In genomic region chr19:34500656-34501120, GRCh38 we compare ENCODE assay signal across 16 cellular contexts. TPM values are rescaled to one million over a fixed set of nuclear protein-coding genes. Genes with fewer than 3 reads are reported as not detected.
DNase-seq lines count a peak whose midpoint lies in the region; ATAC-seq and TF ChIP-seq lines count a peak whose summit lies in the region.
"Had no signal": no experiment of that assay in that cellular context is flagged by ENCODE, and none has a peak within 500 bp of the region (broad histone marks: within the 10 kb centered on the region; RNA-seq: fewer than 3 reads in every experiment).

No MANE protein-coding gene starts in this region.

- POLR2A ChIA-PET in WTC11 (lab: Charles Lee): interaction anchor here (0.6 to 2.1 kb wide), 4 partner anchors 10 to 689 kb away, joined by 3 to 11 read pairs (median 4); partner anchors contain the start of gene WTIP
- POLR2A ChIA-PET in naive thymus-derived CD4-positive, alpha-beta T cell (lab: Charles Lee): no interaction called here

- H3K4me3 Mint-ChIP-seq in WTC11: no peak overlapping the region
- H3K4me3 Mint-ChIP-seq in naive thymus-derived CD4-positive, alpha-beta T cell: peak overlapping the region in 4 of 10 donors; percentile 36 to 65 (median 48)
- H3K4me3 Mint-ChIP-seq: activated CD4-positive, alpha-beta memory T cell treated with anti-CD3 and anti-CD28 coated beads for 36 hours had no signal

- 70% methylated on average over 25 of the region's 25 CpGs for WGBS in right cardiac atrium

- peaks cover 12% of the 10 kb centered on the region for H3K4me1 Mint-ChIP-seq in WTC11
- peaks cover 0 to 6% (median 4%) of the 10 kb centered on the region in 7 donors for H3K4me1 Mint-ChIP-seq in naive thymus-derived CD4-positive, alpha-beta T cell

- intact Hi-C loops in cardiac septum (cut with DNase I) (loop anchor here (5.0 kb wide), 2 partner anchors 73 to 212 kb away; partner anchors contain the start of gene UBA2), right cardiac atrium (cut with DNase I) (loop anchor here in 3 of 4 donors (5.0 kb wide), 1 partner anchor 212 kb away; no protein-coding TSS in a partner anchor)
- intact Hi-C loops in naive thymus-derived CD4-positive, alpha-beta T cell (cut with micrococcal nuclease): loop anchor here (1.0 kb wide), 1 partner anchor 212 kb away; no protein-coding TSS in a partner anchor

- no peak overlapping the region for H3K27ac ChIP-seq in right cardiac atrium (ENCODE audit: low read length)
- H3K27ac ChIP-seq in naive thymus-derived CD4-positive, alpha-beta T cell (ENCODE audit: low read depth, low read length): no peak overlapping the region
- H3K27ac ChIP-seq: ovary had no signal

- H3K36me3 ChIP-seq in naive thymus-derived CD4-positive, alpha-beta T cell (ENCODE audit: control insufficient read depth in 2 of 3, insufficient read depth in 3 of 3, low read length in 3 of 3): no peaks in the 10 kb centered on the region
- H3K36me3 ChIP-seq: ovary had no signal

- no peaks in the 10 kb centered on the region for H3K4me1 ChIP-seq in right cardiac atrium (ENCODE audit: control insufficient read depth, insufficient read depth, low read length)
- peaks cover 4 to 6% of the 10 kb centered on the region in 2 donors for H3K4me1 ChIP-seq in naive thymus-derived CD4-positive, alpha-beta T cell (ENCODE audit: control insufficient read depth in 2 of 2, insufficient read depth in 2 of 2, low read length in 2 of 2)

- H3K36me3 Mint-ChIP-seq in WTC11: peaks cover 8% of the 10 kb centered on the region; the same call in 1 of the 2 replicates
- H3K36me3 Mint-ChIP-seq in naive thymus-derived CD4-positive, alpha-beta T cell: no peaks in the 10 kb centered on the region
- H3K36me3 Mint-ChIP-seq: activated CD4-positive, alpha-beta memory T cell treated with anti-CD3 and anti-CD28 coated beads for 36 hours had no signal

- H3K4me3 ChIP-seq in right cardiac atrium (ENCODE audit: low read length): no peak overlapping the region
- H3K4me3 ChIP-seq in naive thymus-derived CD4-positive, alpha-beta T cell (ENCODE audit: low read length): no peak overlapping the region
- H3K4me3 ChIP-seq: MG63, ovary, skin epidermis had no signal

- H3K27me3 Mint-ChIP-seq in WTC11 (ENCODE audit: low read depth): no peaks in the 10 kb centered on the region
- H3K27me3 Mint-ChIP-seq in naive thymus-derived CD4-positive, alpha-beta T cell: peaks cover 0 to 29% (median 8%) of the 10 kb centered on the region in 5 donors

- H3K27ac Mint-ChIP-seq in WTC11: no peak overlapping the region
- no peak overlapping the region for H3K27ac Mint-ChIP-seq in naive thymus-derived CD4-positive, alpha-beta T cell
- H3K27ac Mint-ChIP-seq: activated CD4-positive, alpha-beta memory T cell treated with anti-CD3 and anti-CD28 coated beads for 36 hours; activated T-helper 2 cell treated with anti-CD3 and anti-CD28 coated beads, Interferon-gamma antibody, Interleukin-2, Interleukin-4, amounts not matched to agents 10 μg/mL and 5 μg/mL and 100 μg/mL, durations not matched to agents 14 hours and 24 hours and 36 hours had no signal

- ATAC-seq in right cardiac atrium (no peak), WTC11 (no peak), HG02885 (IDR thresholded peaks at IDR 0.05; ENCODE audit: poor library complexity, unreplicated experiment) (no peak), GM18870 (IDR thresholded peaks at IDR 0.05; ENCODE audit: unreplicated experiment) (no peak)
- peak; percentile 2 for ATAC-seq in naive thymus-derived CD4-positive, alpha-beta T cell

- no peaks in the 10 kb centered on the region for H3K27me3 ChIP-seq in right cardiac atrium (ENCODE audit: control insufficient read depth, insufficient read depth)
- H3K27me3 ChIP-seq in naive thymus-derived CD4-positive, alpha-beta T cell (ENCODE audit: control insufficient read depth in 2 of 2, insufficient read depth in 2 of 2, low read length in 2 of 2): no peaks in the 10 kb centered on the region
- H3K27me3 ChIP-seq: MG63, ovary had no signal

- TF ChIP-seq CTCF in WTC11 (IDR thresholded peaks at IDR 0.05): no peak

- DNase-seq in cardiac septum (ENCODE audit: low spot score) (peak; percentile 63), right cardiac atrium (no peak), WTC11 (ENCODE audit: low spot score) (peak; percentile 27), HuH-7.5 (ENCODE audit: low spot score) (no peak), medulla oblongata (ENCODE audit: extremely low spot score) (no peak)
- no peak for DNase-seq in naive thymus-derived CD4-positive, alpha-beta T cell
- DNase-seq: left colon, MG63, NCI-H2081 treated with DMSO at 0.1 percent for 48 hours had no signal

- CTCF ChIA-PET in WTC11 (lab: Charles Lee): interaction anchor here (0.6 to 2.8 kb wide), 5 partner anchors 18 to 55 kb away, joined by 3 to 28 read pairs (median 5); partner anchors contain the start of gene WTIP
- CTCF ChIA-PET in naive thymus-derived CD4-positive, alpha-beta T cell (lab: Charles Lee): interaction anchor here (0.6 kb wide), 1 partner anchor 1061 kb away, joined by 4 read pairs; no protein-coding TSS in a partner anchor

- no peaks in the 10 kb centered on the region for H3K9me3 Mint-ChIP-seq in WTC11
- H3K9me3 Mint-ChIP-seq in naive thymus-derived CD4-positive, alpha-beta T cell: peaks cover 0 to 2% (median 0%) of the 10 kb centered on the region in 11 donors
- H3K9me3 Mint-ChIP-seq: activated CD4-positive, alpha-beta memory T cell treated with anti-CD3 and anti-CD28 coated beads for 36 hours; activated T-helper 2 cell treated with anti-CD3 and anti-CD28 coated beads, Interferon-gamma antibody, Interleukin-2, Interleukin-4, amounts not matched to agents 10 μg/mL and 5 μg/mL and 100 μg/mL, durations not matched to agents 14 hours and 24 hours and 36 hours; central memory CD8-positive, alpha-beta T cell had no signal

- H3K9me3 ChIP-seq in right cardiac atrium (ENCODE audit: control insufficient read depth, low read length): no peaks in the 10 kb centered on the region
- no peaks in the 10 kb centered on the region for H3K9me3 ChIP-seq in naive thymus-derived CD4-positive, alpha-beta T cell (ENCODE audit: control insufficient read depth in 2 of 3, low read length in 3 of 3)
- H3K9me3 ChIP-seq: MG63, ovary had no signal

TF ChIP-seq in WTC11, 78 proteins besides CTCF, POLR2A, EP300 and RAD21 (continues in another document):
- TF ChIP-seq USF1 (CRISPR knock-in tag; IDR thresholded peaks at IDR 0.05): no peak
- TF ChIP-seq RORB (CRISPR knock-in tag; IDR thresholded peaks at IDR 0.05): no peak
- TF ChIP-seq ZBTB21 (CRISPR knock-in tag; IDR thresholded peaks at IDR 0.05; ENCODE audit: borderline replicate concordance): no peak
- TF ChIP-seq ZNF121 (CRISPR knock-in tag; IDR thresholded peaks at IDR 0.05): no peak
- TF ChIP-seq MLX (CRISPR knock-in tag; IDR thresholded peaks at IDR 0.05): no peak
- TF ChIP-seq ZMAT4 (CRISPR knock-in tag; IDR thresholded peaks at IDR 0.05): no peak
- no peak for TF ChIP-seq AFF4 (CRISPR knock-in tag; IDR thresholded peaks at IDR 0.05; ENCODE audit: borderline replicate concordance)

RNA-seq across cellular contexts. Expression of gene WTIP, which starts 19.1 kb away (rescaled TPM):
- total RNA-seq in cardiac septum (34.7 TPM), right cardiac atrium (10 to 100 TPM; 13.6 to 20.1 (median 17.6) TPM), WTC11 (2021) (14.3 to 18.1 TPM (median 16.0 TPM) in 3 replicates)
- 8.2 TPM for polyA plus RNA-seq in right cardiac atrium
- total RNA-seq in naive thymus-derived CD4-positive, alpha-beta T cell: under 1 TPM; 0.08 to 0.77 (median 0.22) TPM
- polyA plus RNA-seq in naive thymus-derived CD4-positive, alpha-beta T cell: not detected

Comparison
In these comparisons a context has a peak if more than half of its experiments do, and no peak if none do; other contexts are left out.
1. DNase-seq: peak in cardiac septum (single experiment) and WTC11 (single experiment); none in right cardiac atrium (0 of 3), naive thymus-derived CD4-positive, alpha-beta T cell (0 of 9), HuH-7.5 (single experiment) and medulla oblongata (single experiment).